Comparison of ENCODE assay signal across 14 cellular contexts in genomic region chr13:37681295-37682032, GRCh38.
DNase-seq lines count a peak whose midpoint lies in the region; ATAC-seq and TF ChIP-seq lines count a peak whose summit lies in the region.
"Had no signal": no experiment of that assay in that cellular context is flagged by ENCODE, and none has a peak within 500 bp of the region (broad histone marks: within the 10 kb centered on the region; RNA-seq: fewer than 3 reads in every experiment).

No MANE protein-coding gene starts in this region.

- in situ Hi-C loops in transverse colon (cut with MboI; ENCODE audit: low pct_ligation_motif_present in 1 of 4, low pct_unique_long_range_greater_than_20kb in 1 of 4, low sequenced_read_pairs in 3 of 4) = no loop called here

- POLR2A ChIA-PET in HEK293T (lab: Yijun Ruan, JAX) = no interaction called here

- H3K27me3 ChIP-seq in transverse colon = no peaks in the 10 kb centered on the region

- CTCF ChIA-PET in HEK293T (lab: Yijun Ruan, JAX) = no interaction called here

- intact Hi-C loops in transverse colon (cut with DNase I; ENCODE audit: low total_unique reads) = no loop called here

- TF ChIP-seq EP300 in transverse colon (IDR thresholded peaks at IDR 0.05; ENCODE audit: low read depth) = no peak

- TF ChIP-seq POLR2A in transverse colon (IDR thresholded peaks at IDR 0.05) = no peak

- TF ChIP-seq CTCF in transverse colon (IDR thresholded peaks at IDR 0.05) = no peak

- H3K4me1 ChIP-seq in transverse colon = no peaks in the 10 kb centered on the region
- H3K4me1 ChIP-seq: HAP-1 had no signal

- no peaks in the 10 kb centered on the region for H3K9me3 ChIP-seq in transverse colon
- H3K9me3 ChIP-seq: HAP-1 had no signal

- WGBS in transverse colon (ENCODE audit: low coverage in 1 of 2), 2 donors = 39 to 40% methylated on average over 6 of the region's 6 CpGs

- no peaks in the 10 kb centered on the region for H3K36me3 ChIP-seq in transverse colon
- H3K36me3 ChIP-seq: HAP-1 had no signal

- H3K27ac ChIP-seq in transverse colon (peak overlapping the region in 3 of 4 donors; percentile 16 to 59 (median 49)), caudate nucleus (ENCODE audit: low read depth, low read length) (no peak overlapping the region)

- no peak for DNase-seq in HEK293T (ENCODE audit: extremely low spot score)
- peak; percentile 41 for DNase-seq in dermis blood vessel endothelial cell
- DNase-seq in mucosa of gallbladder (ENCODE audit: low spot score) = peak; percentile 18
- no peak for DNase-seq in transverse colon
- no peak for DNase-seq in NAMALWA (ENCODE audit: low spot score)
- no peak for DNase-seq in caudate nucleus (lab: John Stamatoyannopoulos, UW)
- DNase-seq in HUDEP-2 (lab: John Stamatoyannopoulos, UW; ENCODE audit: unreplicated experiment in 76 of 76) = no peak
- DNase-seq: activated CD8-positive, alpha-beta memory T cell treated with anti-CD3 and anti-CD28 coated beads for 24 hours; naive thymus-derived CD8-positive, alpha-beta T cell; NCI-H2171; stimulated activated naive B cell treated with anti-CD40 and anti-IgM and Interleukin-4, amounts not matched to agents 10 μg/mL and 1 μg/mL and 100 μg/mL, for 72 hours had no signal

- ATAC-seq in HG03280 (IDR thresholded peaks at IDR 0.05; ENCODE audit: unreplicated experiment) = no peak
- ATAC-seq: activated naive CD4-positive, alpha-beta T cell treated with anti-CD3 and anti-CD28 coated beads, Interleukin-2, amount 50 U/mL, for 72 hours; naive thymus-derived CD8-positive, alpha-beta T cell; stimulated activated naive B cell treated with anti-CD40 and anti-IgM and Interleukin-4, amounts not matched to agents 10 μg/mL and 1 μg/mL and 100 μg/mL, for 72 hours had no signal

- no peak overlapping the region for H3K4me3 ChIP-seq in transverse colon
- H3K4me3 ChIP-seq: HAP-1 had no signal

TF ChIP-seq in HEK293T, 16 proteins besides CTCF, POLR2A, EP300 and RAD21:
- TF ChIP-seq CTBP1 (IDR thresholded peaks at IDR 0.05; ENCODE audit: borderline replicate concordance) = peak; percentile 28; the same call in 1 of the 2 replicates
- TF ChIP-seq PKNOX1 (IDR thresholded peaks at IDR 0.05) = peak; percentile 95
- TF ChIP-seq ELF4 (IDR thresholded peaks at IDR 0.05) = no peak

Comparison
In these comparisons a context has a peak if more than half of its experiments do, and no peak if none do; other contexts are left out.
1. DNase-seq: peak in dermis blood vessel endothelial cell (single experiment) and mucosa of gallbladder (single experiment); none in HEK293T (single experiment), transverse colon (single experiment), NAMALWA (single experiment), caudate nucleus (0 of 61) and HUDEP-2 (0 of 76).